In the genomic region with DNA sequence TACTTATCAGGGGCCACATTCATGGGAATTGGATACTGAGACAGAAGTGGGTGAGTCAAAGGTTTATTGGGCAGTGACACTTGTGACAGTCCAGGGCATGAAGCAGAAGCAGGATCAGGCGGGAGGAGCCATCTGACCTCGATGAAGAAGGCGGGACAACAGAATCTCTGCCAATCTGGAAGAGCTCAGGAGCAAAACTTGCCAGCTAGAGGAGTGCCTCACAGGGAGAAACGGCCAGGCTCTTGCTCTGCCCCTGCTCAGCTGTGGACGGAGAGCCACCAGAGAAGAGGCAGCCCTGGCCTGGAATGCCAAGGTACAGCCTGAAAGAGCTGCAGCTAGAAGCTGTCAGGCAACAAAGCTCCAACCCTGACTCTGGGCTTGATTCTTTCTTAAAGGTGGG, we compare ENCODE assay signal across 17 cellular contexts. TPM values are rescaled to one million over a fixed set of nuclear protein-coding genes. Genes with fewer than 3 reads are reported as not detected.
DNase-seq lines count a peak whose midpoint lies in the region; ATAC-seq and TF ChIP-seq lines count a peak whose summit lies in the region.
"Had no signal": no experiment of that assay in that cellular context is flagged by ENCODE, and none has a peak within 500 bp of the region (broad histone marks: within the 10 kb centered on the region; RNA-seq: fewer than 3 reads in every experiment).

No MANE protein-coding gene starts in this region.

- H3K27me3 ChIP-seq in heart left ventricle (no peaks in the 10 kb centered on the region), osteoblast (ENCODE audit: insufficient read depth, low read length) (no peaks in the 10 kb centered on the region), ascending aorta (no peaks in the 10 kb centered on the region)
- H3K27me3 ChIP-seq: ovary, suprapubic skin had no signal

- H3K4me1 ChIP-seq in heart left ventricle = no peaks in the 10 kb centered on the region
- H3K4me1 ChIP-seq in osteoblast (ENCODE audit: insufficient read depth, low read length) = no peaks in the 10 kb centered on the region
- no peaks in the 10 kb centered on the region for H3K4me1 ChIP-seq in ascending aorta

- peak; percentile 19 for DNase-seq in ELR (ENCODE audit: low read depth)
- DNase-seq in NB4 (ENCODE audit: low read depth) = peak; percentile 33
- DNase-seq in heart left ventricle = no peak
- peak; percentile 2 for DNase-seq in osteoblast (ENCODE audit: insufficient read length, low spot score, missing footprints)
- DNase-seq in C1 segment of cervical spinal cord (lab: John Stamatoyannopoulos, UW) = no peak
- DNase-seq in CD14-positive monocyte (ENCODE audit: low spot score) = no peak
- DNase-seq in ascending aorta (ENCODE audit: low spot score in 2 of 2) = no peak
- DNase-seq: activated B cell treated with CpG ODN at 0.5 μM for 24 hours; activated naive CD4-positive, alpha-beta T cell treated with anti-CD3 and anti-CD28 coated beads, Interleukin-2, amount 10 ng/mL, durations not matched to agents 7 days and 5 days; EL; NCI-H1105 treated with DMSO at 0.1 percent for 48 hours; NCI-H2171 treated with DMSO at 0.1 percent for 48 hours; ovary had no signal

- intact Hi-C loops in heart left ventricle (cut with DNase I) (loop anchor here in 3 of 10 donors (10.0 kb wide), 3 partner anchors 233 to 1387 kb away; partner anchors contain the start of gene PID1 (in 1 of the 3)), CD14-positive monocyte (cut with micrococcal nuclease) (no loop called here), ascending aorta (cut with DNase I) (loop anchor here (5.0 to 10.0 kb wide), 2 partner anchors 126 to 483 kb away; no protein-coding TSS in a partner anchor)

- peaks cover 0 to 10% (median 0%) of the 10 kb centered on the region in 12 donors for H3K9me3 ChIP-seq in heart left ventricle
- H3K9me3 ChIP-seq in osteoblast (ENCODE audit: low read depth, low read length) = no peaks in the 10 kb centered on the region
- H3K9me3 ChIP-seq in ascending aorta = no peaks in the 10 kb centered on the region
- H3K9me3 ChIP-seq: ovary, suprapubic skin had no signal

- no peaks in the 10 kb centered on the region for H4K20me1 ChIP-seq in osteoblast (ENCODE audit: insufficient read depth, low read length)

- no peaks in the 10 kb centered on the region for H3K79me2 ChIP-seq in osteoblast (ENCODE audit: insufficient read depth, low read length)

- ATAC-seq in heart left ventricle = peak in 3 of 4 donors; percentile 37 to 63 (median 50)
- no peak for ATAC-seq in HG02981 (IDR thresholded peaks at IDR 0.05; ENCODE audit: unreplicated experiment)

- peaks cover 10% of the 10 kb centered on the region for H3K4me1 Mint-ChIP-seq in CD14-positive monocyte
- H3K4me1 Mint-ChIP-seq: activated B cell treated with CpG ODN at 0.5 μM for 24 hours; activated naive CD4-positive, alpha-beta T cell treated with anti-CD3 and anti-CD28 coated beads, Interleukin-2, amount 10 ng/mL, durations not matched to agents 7 days and 5 days had no signal

- no peak for TF ChIP-seq POLR2A in NB4 (IDR thresholded peaks at IDR 0.05; ENCODE audit: extremely low read depth, insufficient read length)
- no peak for TF ChIP-seq POLR2A in heart left ventricle (IDR thresholded peaks at IDR 0.05)

- WGBS in heart left ventricle, 4 donors = 25 to 39% (median 33%) methylated on average over 5 of the region's 5 CpGs

- no peak overlapping the region for H3K27ac ChIP-seq in heart left ventricle
- H3K27ac ChIP-seq in osteoblast (ENCODE audit: low read depth, low read length) = no peak overlapping the region
- H3K27ac ChIP-seq in ascending aorta = no peak overlapping the region
- H3K27ac ChIP-seq: C4-2B, ovary, suprapubic skin had no signal

- no peaks in the 10 kb centered on the region for H3K36me3 Mint-ChIP-seq in CD14-positive monocyte
- H3K36me3 Mint-ChIP-seq: activated naive CD4-positive, alpha-beta T cell treated with anti-CD3 and anti-CD28 coated beads, Interleukin-2, amount 10 ng/mL, durations not matched to agents 7 days and 5 days had no signal

- H3K27ac Mint-ChIP-seq in CD14-positive monocyte = no peak overlapping the region
- H3K27ac Mint-ChIP-seq: activated B cell treated with CpG ODN at 0.5 μM for 24 hours; activated naive CD4-positive, alpha-beta T cell treated with anti-CD3 and anti-CD28 coated beads, Interleukin-2, amount 10 ng/mL, durations not matched to agents 7 days and 5 days had no signal

- H3K4me2 ChIP-seq in osteoblast (ENCODE audit: insufficient read depth, low read length) = no peak overlapping the region

- peak overlapping the region; percentile 16 for H2AFZ ChIP-seq in osteoblast (ENCODE audit: low read length)

- H3K27me3 Mint-ChIP-seq in CD14-positive monocyte (ENCODE audit: low read depth in 3 of 3) = peaks cover 0 to 2% (median 1%) of the 10 kb centered on the region in 3 donors

- H3K36me3 ChIP-seq in heart left ventricle (no peaks in the 10 kb centered on the region), osteoblast (ENCODE audit: insufficient read depth, low read length) (no peaks in the 10 kb centered on the region), ascending aorta (no peaks in the 10 kb centered on the region)
- H3K36me3 ChIP-seq: ovary, suprapubic skin had no signal

- H3K4me3 ChIP-seq in NB4 (ENCODE audit: low read depth, low read length) (no peak overlapping the region), heart left ventricle (no peak overlapping the region), osteoblast (ENCODE audit: insufficient read depth, low read length) (no peak overlapping the region), ascending aorta (no peak overlapping the region)
- H3K4me3 ChIP-seq: ovary, suprapubic skin had no signal

- no peak overlapping the region for H3K4me3 Mint-ChIP-seq in CD14-positive monocyte
- H3K4me3 Mint-ChIP-seq: activated B cell treated with CpG ODN at 0.5 μM for 24 hours; activated naive CD4-positive, alpha-beta T cell treated with anti-CD3 and anti-CD28 coated beads, Interleukin-2, amount 10 ng/mL, durations not matched to agents 7 days and 5 days had no signal

- TF ChIP-seq CTCF in NB4 (IDR thresholded peaks at IDR 0.05; ENCODE audit: low read depth, low read length) = no peak
- TF ChIP-seq CTCF in heart left ventricle (IDR thresholded peaks at IDR 0.05) = no peak
- TF ChIP-seq CTCF in osteoblast (IDR thresholded peaks at IDR 0.05; ENCODE audit: extremely low read depth, low read depth, low read length) = no peak
- TF ChIP-seq CTCF in CD14-positive monocyte (IDR thresholded peaks at IDR 0.05) = no peak
- no peak for TF ChIP-seq CTCF in ascending aorta (IDR thresholded peaks at IDR 0.05)

- H3K9me3 Mint-ChIP-seq in CD14-positive monocyte = no peaks in the 10 kb centered on the region
- H3K9me3 Mint-ChIP-seq: activated B cell treated with CpG ODN at 0.5 μM for 24 hours; activated naive CD4-positive, alpha-beta T cell treated with anti-CD3 and anti-CD28 coated beads, Interleukin-2, amount 10 ng/mL, durations not matched to agents 7 days and 5 days had no signal

RNA-seq across cellular contexts. Expression of gene DAW1, which starts 16.9 kb away (rescaled TPM):
- total RNA-seq in heart left ventricle = 1 to 10 TPM in 1 of 9 donors, under 1 TPM in 3, not detected in 5; 0.20 to 1.3 (median 0.46) TPM
- polyA plus RNA-seq in heart left ventricle = under 1 TPM in 1 of 2 donors, not detected in 1; 0.47 TPM
- total RNA-seq in osteoblast = under 0.01 TPM in 1 of 2 replicates, not detected in the other
- polyA plus RNA-seq in CD14-positive monocyte = not detected
- total RNA-seq in ascending aorta = not detected
- total RNA-seq: activated B cell treated with CpG ODN at 0.5 μM for 24 hours, mononuclear cell had no signal

Comparison
In these comparisons a context has a peak if more than half of its experiments do, and no peak if none do; other contexts are left out.
1. DNase-seq: peak in ELR (single experiment), NB4 (single experiment) and osteoblast (single experiment); none in heart left ventricle (0 of 5), C1 segment of cervical spinal cord (0 of 14), CD14-positive monocyte (single experiment) and ascending aorta (0 of 2).